ENCODE assay signal across 8 cellular contexts in the genomic region with DNA sequence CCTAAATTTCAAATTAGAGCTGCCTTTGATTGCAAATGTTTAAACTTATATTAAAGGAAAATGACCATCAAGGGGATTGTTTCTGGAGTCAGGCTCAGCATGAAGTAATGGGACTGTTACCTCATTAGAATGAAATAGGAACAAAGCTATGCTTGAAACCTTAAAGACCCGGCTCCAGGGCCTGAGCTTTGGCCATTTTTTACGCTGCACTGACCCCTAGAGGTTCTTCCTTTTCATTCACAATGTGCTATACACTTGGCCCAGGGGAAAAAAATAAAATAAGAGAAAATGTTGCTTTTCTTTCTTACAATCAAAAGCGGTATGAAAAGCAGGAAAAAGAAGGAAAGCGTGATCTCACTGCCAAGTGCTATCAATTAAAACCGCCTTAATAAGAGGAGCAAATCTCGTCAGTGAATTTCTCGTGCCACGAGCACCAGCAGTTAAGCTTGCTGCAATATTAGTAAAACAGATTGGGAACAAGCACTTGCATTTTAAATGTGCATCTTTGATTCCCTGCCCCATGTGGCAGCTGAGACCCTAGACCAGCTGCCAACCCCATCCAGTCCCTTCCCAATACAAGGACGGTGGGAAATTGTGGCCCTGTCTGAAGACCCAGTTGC.
A peak's percentile ranks its signal among the peaks of the same experiment; 100 is the strongest.
DNase-seq lines count a peak whose midpoint lies in the region; ATAC-seq and TF ChIP-seq lines count a peak whose summit lies in the region.

No MANE protein-coding gene starts in this region.

- H3K4me1 ChIP-seq in DOHH2 (ENCODE audit: control insufficient read depth, low read length), result peaks cover 28% of the 10 kb centered on the region
- H3K4me1 ChIP-seq in left lung, result no peaks in the 10 kb centered on the region

- H3K4me1 Mint-ChIP-seq in CD4-positive, alpha-beta T cell (ENCODE audit: low read depth), result peaks cover 8% of the 10 kb centered on the region
- H3K4me1 Mint-ChIP-seq in T-helper 17 cell, result peaks cover 18% of the 10 kb centered on the region

- POLR2A ChIA-PET in CD4-positive, alpha-beta T cell (lab: Charles Lee), result no interaction called here

- H3K36me3 ChIP-seq in DOHH2 (ENCODE audit: control insufficient read depth, low read length) (no peaks in the 10 kb centered on the region), brain microvascular endothelial cell (replicated peaks) (no peaks in the 10 kb centered on the region), left lung (no peaks in the 10 kb centered on the region)

- CTCF ChIA-PET in CD4-positive, alpha-beta T cell (lab: Charles Lee), result no interaction called here

- no peaks in the 10 kb centered on the region for H3K27me3 Mint-ChIP-seq in CD4-positive, alpha-beta T cell
- no peaks in the 10 kb centered on the region for H3K27me3 Mint-ChIP-seq in T-helper 17 cell

- no peaks in the 10 kb centered on the region for H3K9me2 ChIP-seq in DOHH2 (replicated peaks; ENCODE audit: control insufficient read depth, low read length)

- no peaks in the 10 kb centered on the region for H3K9me3 ChIP-seq in DOHH2 (ENCODE audit: control insufficient read depth, insufficient read depth, low read length)
- H3K9me3 ChIP-seq in left lung, result no peaks in the 10 kb centered on the region
- no peaks in the 10 kb centered on the region for H3K9me3 ChIP-seq in CD4-positive, alpha-beta T cell (ENCODE audit: control insufficient read depth, low read length)
- no peaks in the 10 kb centered on the region for H3K9me3 ChIP-seq in T-helper 17 cell (ENCODE audit: control insufficient read depth, low read length, poor library complexity, severe bottlenecking)

- peak; percentile 48 to 66 for DNase-seq in NCI-H524 (lab: John Stamatoyannopoulos, UW)
- peak; percentile 53 for DNase-seq in brain microvascular endothelial cell
- no peak for DNase-seq in left lung
- no peak for DNase-seq in CD4-positive, alpha-beta T cell
- no peak for DNase-seq in T-helper 17 cell

- H4K20me1 ChIP-seq in DOHH2 (ENCODE audit: control insufficient read depth, insufficient read depth, low read depth, low read length), result no peaks in the 10 kb centered on the region

- ATAC-seq in GM19372 (IDR thresholded peaks at IDR 0.05; ENCODE audit: low read depth, unreplicated experiment), result peak; percentile 69
- ATAC-seq in HG03280 (IDR thresholded peaks at IDR 0.05; ENCODE audit: unreplicated experiment), result peak; percentile 61
- peak; percentile 79 for ATAC-seq in left lung
- ATAC-seq in CD4-positive, alpha-beta T cell (ENCODE audit: poor library complexity), result no peak
- ATAC-seq in T-helper 17 cell, result no peak

- intact Hi-C loops in left lung (cut with DNase I), result loop anchor here in 1 of 2 donors (10.0 kb wide), 1 partner anchor 563 kb away; no protein-coding TSS in a partner anchor
- intact Hi-C loops in CD4-positive, alpha-beta T cell (cut with DNase I, micrococcal nuclease), result no loop called here

- no peak overlapping the region for H3K4me3 ChIP-seq in DOHH2 (ENCODE audit: low read length)
- H3K4me3 ChIP-seq in brain microvascular endothelial cell (ENCODE audit: low read depth, low read length), result no peak overlapping the region
- no peak overlapping the region for H3K4me3 ChIP-seq in left lung

- no peaks in the 10 kb centered on the region for H3K79me2 ChIP-seq in DOHH2 (ENCODE audit: control insufficient read depth, low read length)

- H3K27ac Mint-ChIP-seq in CD4-positive, alpha-beta T cell, result no peak overlapping the region
- no peak overlapping the region for H3K27ac Mint-ChIP-seq in T-helper 17 cell

- no peaks in the 10 kb centered on the region for H3K9me3 Mint-ChIP-seq in CD4-positive, alpha-beta T cell

- TF ChIP-seq CTCF in DOHH2 (IDR thresholded peaks at IDR 0.05; ENCODE audit: low read depth, low read length, poor library complexity, severe bottlenecking) (peak; percentile 73), brain microvascular endothelial cell (IDR thresholded peaks at IDR 0.05; ENCODE audit: low read depth, low read length, missing control alignments) (peak; percentile 78), left lung (IDR thresholded peaks at IDR 0.05) (peak; percentile 30 to 32)
- TF ChIP-seq CTCF in CD4-positive, alpha-beta T cell (IDR thresholded peaks at IDR 0.05), result no peak

- in situ Hi-C loops in brain microvascular endothelial cell (cut with HindIII; ENCODE audit: low pct_ligation_motif_present, low sequenced_read_pairs), result no loop called here

- no peak overlapping the region for H3K27ac ChIP-seq in DOHH2 (ENCODE audit: low read depth, low read length)
- no peak overlapping the region for H3K27ac ChIP-seq in brain microvascular endothelial cell
- H3K27ac ChIP-seq in left lung, result no peak overlapping the region
- H3K27ac ChIP-seq in CD4-positive, alpha-beta T cell (ENCODE audit: low read depth, low read length), result no peak overlapping the region

- no peaks in the 10 kb centered on the region for H3K36me3 Mint-ChIP-seq in CD4-positive, alpha-beta T cell (ENCODE audit: low read depth)
- H3K36me3 Mint-ChIP-seq in T-helper 17 cell (ENCODE audit: low read depth), result peaks cover 8% of the 10 kb centered on the region

- no peaks in the 10 kb centered on the region for H3F3A ChIP-seq in DOHH2 (ENCODE audit: control insufficient read depth, insufficient read depth)

- H3K27me3 ChIP-seq in DOHH2 (ENCODE audit: control insufficient read depth, low read length) (no peaks in the 10 kb centered on the region), brain microvascular endothelial cell (replicated peaks) (no peaks in the 10 kb centered on the region), left lung (no peaks in the 10 kb centered on the region)
- H3K27me3 ChIP-seq in CD4-positive, alpha-beta T cell (ENCODE audit: control insufficient read depth, insufficient read depth, low read length), result no peaks in the 10 kb centered on the region

- H3K4me3 Mint-ChIP-seq in CD4-positive, alpha-beta T cell, result no peak overlapping the region
- H3K4me3 Mint-ChIP-seq in T-helper 17 cell, result no peak overlapping the region

- H3K4me2 ChIP-seq in DOHH2 (ENCODE audit: low read length), result no peak overlapping the region

Comparison
In these comparisons a context has a peak if more than half of its experiments do, and no peak if none do; other contexts are left out.
1. ATAC-seq: peak in GM19372 (single experiment), HG03280 (single experiment) and left lung (single experiment); none in CD4-positive, alpha-beta T cell (single experiment) and T-helper 17 cell (single experiment).
2. DNase-seq: peak in NCI-H524 (2 of 2) and brain microvascular endothelial cell (single experiment); none in left lung (0 of 2), CD4-positive, alpha-beta T cell (0 of 10) and T-helper 17 cell (0 of 3).